In genomic region chr16:73616186-73616585, GRCh38 we compare ENCODE assay signal across 21 cellular contexts.
DNase-seq lines count a peak whose midpoint lies in the region; ATAC-seq and TF ChIP-seq lines count a peak whose summit lies in the region.
"Had no signal": no experiment of that assay in that cellular context is flagged by ENCODE, and none has a peak within 500 bp of the region (broad histone marks: within the 10 kb centered on the region; RNA-seq: fewer than 3 reads in every experiment).

No MANE protein-coding gene starts in this region.

- CTCF ChIA-PET in activated CD4-positive, alpha-beta T cell treated with anti-CD3 and anti-CD28 coated beads, Interleukin-2, amount 10 ng/mL, durations not matched to agents 7 days and 5 days (lab: Charles Lee): interaction anchor here (0.5 kb wide), 1 partner anchor 1785 kb away, joined by 3 read pairs; no protein-coding TSS in a partner anchor

- H3K36me3 Mint-ChIP-seq in neural progenitor cell: no peaks in the 10 kb centered on the region
- H3K36me3 Mint-ChIP-seq in activated CD4-positive, alpha-beta T cell treated with anti-CD3 and anti-CD28 coated beads, Interleukin-2, amount 10 ng/mL, durations not matched to agents 7 days and 5 days (ENCODE audit: low read depth): no peaks in the 10 kb centered on the region
- H3K36me3 Mint-ChIP-seq: CD8-positive, alpha-beta T cell; IgD-negative memory B cell; memory B cell; stimulated activated memory B cell treated with anti-CD40 and anti-IgM and Interleukin-4, amounts not matched to agents 10 μg/mL and 1 μg/mL and 100 μg/mL, for 72 hours had no signal

- TF ChIP-seq CTCF in neural progenitor cell (IDR thresholded peaks at IDR 0.05): no peak

- no peak overlapping the region for H3K4me3 ChIP-seq in SJCRH30
- no peak overlapping the region for H3K4me3 ChIP-seq in neural progenitor cell
- H3K4me3 ChIP-seq: vagina had no signal

- H3K36me3 ChIP-seq in SJCRH30 (no peaks in the 10 kb centered on the region), neural progenitor cell (no peaks in the 10 kb centered on the region)
- H3K36me3 ChIP-seq: vagina had no signal

- H2AFZ ChIP-seq in neural progenitor cell (replicated peaks): no peak overlapping the region

- H3K9me3 ChIP-seq in SJCRH30 (replicated peaks) (no peaks in the 10 kb centered on the region), neural progenitor cell (ENCODE audit: low read depth) (no peaks in the 10 kb centered on the region)
- H3K9me3 ChIP-seq: vagina had no signal

- no peak overlapping the region for H3K4me2 ChIP-seq in neural progenitor cell

- H3K27me3 ChIP-seq in SJCRH30 (no peaks in the 10 kb centered on the region), neural progenitor cell (no peaks in the 10 kb centered on the region)
- H3K27me3 ChIP-seq: vagina had no signal

- no peaks in the 10 kb centered on the region for H4K20me1 ChIP-seq in neural progenitor cell (ENCODE audit: low read depth)

- peaks cover 33% of the 10 kb centered on the region for H3K4me1 Mint-ChIP-seq in neural progenitor cell
- no peaks in the 10 kb centered on the region for H3K4me1 Mint-ChIP-seq in activated CD4-positive, alpha-beta T cell treated with anti-CD3 and anti-CD28 coated beads, Interleukin-2, amount 10 ng/mL, durations not matched to agents 7 days and 5 days
- H3K4me1 Mint-ChIP-seq: activated CD4-positive, alpha-beta T cell treated with anti-CD3 and anti-CD28 coated beads for 36 hours; activated naive CD8-positive, alpha-beta T cell treated with anti-CD3 and anti-CD28 coated beads, Interleukin-2, amount 50 U/mL, for 24 hours; IgD-negative memory B cell; memory B cell; stimulated activated memory B cell treated with anti-CD40 and anti-IgM and Interleukin-4, amounts not matched to agents 10 μg/mL and 1 μg/mL and 100 μg/mL, for 72 hours had no signal

- H3K4me1 ChIP-seq in SJCRH30 (peaks cover 13% of the 10 kb centered on the region), neural progenitor cell (peaks cover 10% of the 10 kb centered on the region)
- H3K4me1 ChIP-seq: vagina had no signal

- no peak for ATAC-seq in GM19351 (IDR thresholded peaks at IDR 0.05; ENCODE audit: unreplicated experiment)
- ATAC-seq: activated CD4-positive, alpha-beta T cell treated with anti-CD3 and anti-CD28 coated beads for 36 hours; activated naive CD8-positive, alpha-beta T cell treated with anti-CD3 and anti-CD28 coated beads, Interleukin-2, amount 50 U/mL, for 24 hours; CD8-positive, alpha-beta T cell; Panc1; stimulated activated memory B cell treated with anti-CD40 and anti-IgM and Interleukin-4, amounts not matched to agents 10 μg/mL and 1 μg/mL and 100 μg/mL, for 72 hours had no signal

- peaks cover 5% of the 10 kb centered on the region for H3K27me3 Mint-ChIP-seq in neural progenitor cell (ENCODE audit: insufficient read depth, low read depth)
- peaks cover 7% of the 10 kb centered on the region for H3K27me3 Mint-ChIP-seq in activated CD4-positive, alpha-beta T cell treated with anti-CD3 and anti-CD28 coated beads, Interleukin-2, amount 10 ng/mL, durations not matched to agents 7 days and 5 days
- H3K27me3 Mint-ChIP-seq: IgD-negative memory B cell; stimulated activated memory B cell treated with anti-CD40 and anti-IgM and Interleukin-4, amounts not matched to agents 10 μg/mL and 1 μg/mL and 100 μg/mL, for 72 hours had no signal

- DNase-seq in NCI-H2196 (lab: John Stamatoyannopoulos, UW; ENCODE audit: unreplicated experiment) (peak; percentile 7), NCI-H2196 treated with DMSO at 0.1 percent for 48 hours (lab: John Stamatoyannopoulos, UW; ENCODE audit: unreplicated experiment) (no peak), NCI-H1092 (lab: John Stamatoyannopoulos, UW) (peak; percentile 52), SJCRH30 (peak in 1 of 2 experiments; percentile 20), neural progenitor cell (ENCODE audit: low spot score) (peak; percentile 43), foreskin melanocyte (no peak)
- DNase-seq in activated CD4-positive, alpha-beta T cell treated with anti-CD3 and anti-CD28 coated beads, Interleukin-2, amount 10 ng/mL, durations not matched to agents 7 days and 5 days: no peak
- DNase-seq: activated CD4-positive, alpha-beta T cell treated with anti-CD3 and anti-CD28 coated beads for 36 hours; activated naive CD8-positive, alpha-beta T cell treated with anti-CD3 and anti-CD28 coated beads, Interleukin-2, amount 50 U/mL, for 24 hours; CD8-positive, alpha-beta T cell; central memory CD4-positive, alpha-beta T cell; endodermal cell; GF-D8; NCI-H2171; T-helper 1 cell had no signal

- no peak overlapping the region for H3K27ac Mint-ChIP-seq in neural progenitor cell
- H3K27ac Mint-ChIP-seq in activated CD4-positive, alpha-beta T cell treated with anti-CD3 and anti-CD28 coated beads, Interleukin-2, amount 10 ng/mL, durations not matched to agents 7 days and 5 days: no peak overlapping the region
- H3K27ac Mint-ChIP-seq: activated CD4-positive, alpha-beta T cell treated with anti-CD3 and anti-CD28 coated beads for 36 hours; activated naive CD8-positive, alpha-beta T cell treated with anti-CD3 and anti-CD28 coated beads, Interleukin-2, amount 50 U/mL, for 24 hours; CD8-positive, alpha-beta T cell; endodermal cell; IgD-negative memory B cell; memory B cell; stimulated activated memory B cell treated with anti-CD40 and anti-IgM and Interleukin-4, amounts not matched to agents 10 μg/mL and 1 μg/mL and 100 μg/mL, for 72 hours had no signal

- H3F3A ChIP-seq in neural progenitor cell (ENCODE audit: low read depth): no peaks in the 10 kb centered on the region

- no peaks in the 10 kb centered on the region for H3K9me3 Mint-ChIP-seq in neural progenitor cell
- H3K9me3 Mint-ChIP-seq in activated CD4-positive, alpha-beta T cell treated with anti-CD3 and anti-CD28 coated beads, Interleukin-2, amount 10 ng/mL, durations not matched to agents 7 days and 5 days: no peaks in the 10 kb centered on the region
- H3K9me3 Mint-ChIP-seq: activated naive CD8-positive, alpha-beta T cell treated with anti-CD3 and anti-CD28 coated beads, Interleukin-2, amount 50 U/mL, for 24 hours; CD8-positive, alpha-beta T cell; endodermal cell; memory B cell; stimulated activated memory B cell treated with anti-CD40 and anti-IgM and Interleukin-4, amounts not matched to agents 10 μg/mL and 1 μg/mL and 100 μg/mL, for 72 hours had no signal

- no peak overlapping the region for H3K9ac ChIP-seq in neural progenitor cell

- H3K79me2 ChIP-seq in neural progenitor cell (ENCODE audit: low read depth): no peaks in the 10 kb centered on the region

- peak overlapping the region; percentile 82 for H3K27ac ChIP-seq in SJCRH30
- no peak overlapping the region for H3K27ac ChIP-seq in neural progenitor cell
- H3K27ac ChIP-seq: vagina had no signal

- POLR2A ChIA-PET in activated CD4-positive, alpha-beta T cell treated with anti-CD3 and anti-CD28 coated beads, Interleukin-2, amount 10 ng/mL, durations not matched to agents 7 days and 5 days (lab: Charles Lee): no interaction called here

- no peak overlapping the region for H3K4me3 Mint-ChIP-seq in neural progenitor cell
- H3K4me3 Mint-ChIP-seq in activated CD4-positive, alpha-beta T cell treated with anti-CD3 and anti-CD28 coated beads, Interleukin-2, amount 10 ng/mL, durations not matched to agents 7 days and 5 days: no peak overlapping the region
- H3K4me3 Mint-ChIP-seq: activated CD4-positive, alpha-beta T cell treated with anti-CD3 and anti-CD28 coated beads for 36 hours; activated naive CD8-positive, alpha-beta T cell treated with anti-CD3 and anti-CD28 coated beads, Interleukin-2, amount 50 U/mL, for 24 hours; CD8-positive, alpha-beta T cell; endodermal cell; IgD-negative memory B cell; memory B cell; stimulated activated memory B cell treated with anti-CD40 and anti-IgM and Interleukin-4, amounts not matched to agents 10 μg/mL and 1 μg/mL and 100 μg/mL, for 72 hours had no signal

Comparison
In these comparisons a context has a peak if more than half of its experiments do, and no peak if none do; other contexts are left out.
1. DNase-seq: peak in NCI-H2196 (single experiment), NCI-H1092 (single experiment) and neural progenitor cell (single experiment); none in NCI-H2196 treated with DMSO at 0.1 percent for 48 hours (single experiment), activated CD4-positive, alpha-beta T cell treated with anti-CD3 and anti-CD28 coated beads, Interleukin-2, amount 10 ng/mL, durations not matched to agents 7 days and 5 days (single experiment) and foreskin melanocyte (single experiment).